8 cellular contexts compared by ENCODE assay signal in genomic region chr12:132190012-132190755, GRCh38. TPM values are rescaled to one million over a fixed set of nuclear protein-coding genes. Genes with fewer than 3 reads are reported as not detected.
A peak's percentile ranks its signal among the peaks of the same experiment; 100 is the strongest.
DNase-seq lines count a peak whose midpoint lies in the region; ATAC-seq and TF ChIP-seq lines count a peak whose summit lies in the region.

No MANE protein-coding gene starts in this region.

- no peaks in the 10 kb centered on the region for H3K9me3 ChIP-seq in iPS DF 6.9 (ENCODE audit: control insufficient read depth, insufficient read depth, low read length)
- peaks cover 0 to 50% (median 17%) of the 10 kb centered on the region in 8 donors for H3K9me3 ChIP-seq in spleen

- TF ChIP-seq CTCF in activated CD8-positive, alpha-beta T cell treated with anti-CD3 and anti-CD28 coated beads for 36 hours (IDR thresholded peaks at IDR 0.05): no peak
- no peak for TF ChIP-seq CTCF in spleen (IDR thresholded peaks at IDR 0.05 in 8 of 11, conservative IDR thresholded peaks at IDR 0.05 in 3 of 11)

- no peak for TF ChIP-seq POLR2A in spleen (IDR thresholded peaks at IDR 0.05)

- intact Hi-C loops in activated CD8-positive, alpha-beta T cell treated with anti-CD3 and anti-CD28 coated beads for 36 hours (cut with micrococcal nuclease): no loop called here
- intact Hi-C loops in spleen (cut with DNase I; ENCODE audit: low total_unique reads): no loop called here

- H3K4me3 ChIP-seq in iPS DF 6.9 (ENCODE audit: low read length) (peak overlapping the region; percentile 49; the same call in 1 of the 2 replicates), spleen (peak overlapping the region; percentile 22 to 83 (median 48))

- DNase-seq in NCI-H2196 (lab: John Stamatoyannopoulos, UW; ENCODE audit: unreplicated experiment) (peak; percentile 57), NCI-H2196 treated with DMSO at 0.1 percent for 48 hours (lab: John Stamatoyannopoulos, UW; ENCODE audit: unreplicated experiment) (no peak), iPS DF 6.9 (ENCODE audit: low read depth, low spot score) (no peak), spleen (peak; percentile 89), medulla oblongata (ENCODE audit: extremely low spot score) (no peak)
- DNase-seq in activated CD8-positive, alpha-beta T cell treated with anti-CD3 and anti-CD28 coated beads for 36 hours: peak; percentile 18
- no peak for DNase-seq in activated CD4-positive, CD25-positive, alpha-beta regulatory T cell (lab: John Stamatoyannopoulos, UW)

- H3K27me3 ChIP-seq in iPS DF 6.9 (ENCODE audit: control insufficient read depth, insufficient read depth, low read length) (peaks cover 8% of the 10 kb centered on the region), spleen (replicated peaks in 1 of 7) (peaks cover 0 to 74% (median 0%) of the 10 kb centered on the region in 7 donors)

- peak overlapping the region; percentile 83 for H3K27ac Mint-ChIP-seq in activated CD8-positive, alpha-beta T cell treated with anti-CD3 and anti-CD28 coated beads for 36 hours

- no peak overlapping the region for H3K27ac ChIP-seq in iPS DF 6.9 (ENCODE audit: low read length)
- peak overlapping the region; percentile 60 to 91 (median 80) for H3K27ac ChIP-seq in spleen

- WGBS in iPS DF 6.9 (ENCODE audit: insufficient coverage, insufficient read length): no CpG with 5 or more reads among the region's 59 CpGs
- WGBS in spleen, 5 donors: 6 to 45% (median 39%) methylated on average over 31 to 59 of the region's 59 CpGs

- H3K4me1 Mint-ChIP-seq in activated CD8-positive, alpha-beta T cell treated with anti-CD3 and anti-CD28 coated beads for 36 hours (ENCODE audit: low read depth): peaks cover 27% of the 10 kb centered on the region

- POLR2A ChIA-PET in activated CD8-positive, alpha-beta T cell treated with anti-CD3 and anti-CD28 coated beads for 36 hours (lab: Charles Lee): interaction anchor here (1.5 to 1.6 kb wide), 2 partner anchors 18 to 45 kb away, joined by 3 to 8 read pairs; no protein-coding TSS in a partner anchor

- CTCF ChIA-PET in activated CD8-positive, alpha-beta T cell treated with anti-CD3 and anti-CD28 coated beads for 36 hours (lab: Charles Lee): interaction anchor here (1.0 kb wide), 1 partner anchor 36 kb away, joined by 3 read pairs; no protein-coding TSS in a partner anchor

- H3K9me3 Mint-ChIP-seq in activated CD8-positive, alpha-beta T cell treated with anti-CD3 and anti-CD28 coated beads for 36 hours: peaks cover 9% of the 10 kb centered on the region

- peak overlapping the region; percentile 85 for H3K4me3 Mint-ChIP-seq in activated CD8-positive, alpha-beta T cell treated with anti-CD3 and anti-CD28 coated beads for 36 hours

- peaks cover 7% of the 10 kb centered on the region for H3K36me3 Mint-ChIP-seq in activated CD8-positive, alpha-beta T cell treated with anti-CD3 and anti-CD28 coated beads for 36 hours (ENCODE audit: low read depth)

- no peaks in the 10 kb centered on the region for H3K27me3 Mint-ChIP-seq in activated CD8-positive, alpha-beta T cell treated with anti-CD3 and anti-CD28 coated beads for 36 hours

- H3K36me3 ChIP-seq in iPS DF 6.9 (ENCODE audit: control insufficient read depth, insufficient read depth, low read length) (no peaks in the 10 kb centered on the region; the same call in 1 of the 2 replicates), spleen (no peaks in the 10 kb centered on the region)

- ATAC-seq in HG02943 (IDR thresholded peaks at IDR 0.05; ENCODE audit: low read depth, unreplicated experiment): peak; percentile 35
- peak; percentile 13 for ATAC-seq in activated CD8-positive, alpha-beta T cell treated with anti-CD3 and anti-CD28 coated beads for 36 hours

- H3K4me1 ChIP-seq in iPS DF 6.9 (ENCODE audit: control insufficient read depth, insufficient read depth, low read length) (0 out of 2 replicates have a peak, but pooled peaks cover 4% of the 10 kb centered on the region), spleen (peaks cover 10 to 60% (median 36%) of the 10 kb centered on the region in 6 donors)

RNA-seq across cellular contexts. Expression of gene NOC4L, which starts 45.9 kb away (rescaled TPM):
- total RNA-seq in activated CD8-positive, alpha-beta T cell treated with anti-CD3 and anti-CD28 coated beads for 36 hours: 10 to 100 TPM; 35.6 to 41.2 TPM
- 10 to 100 TPM in 6 of 7 donors, 1 to 10 TPM in 1; 8.3 to 18.7 (median 14.6) TPM for total RNA-seq in spleen
- polyA plus RNA-seq in spleen: 10 to 100 TPM; 25.2 to 38.6 (median 33.1) TPM

RNA-seq across cellular contexts. Expression of gene DDX51, which starts 46.1 kb away (rescaled TPM):
- 10 to 100 TPM; 24.1 to 25.5 TPM for total RNA-seq in activated CD8-positive, alpha-beta T cell treated with anti-CD3 and anti-CD28 coated beads for 36 hours
- 10 to 100 TPM; 17.8 to 31.6 (median 19.4) TPM for total RNA-seq in spleen
- 10 to 100 TPM; 16.9 to 36.0 (median 19.5) TPM for polyA plus RNA-seq in spleen

Comparison
In these comparisons a context has a peak if more than half of its experiments do, and no peak if none do; other contexts are left out.
1. DNase-seq: peak in NCI-H2196 (single experiment), activated CD8-positive, alpha-beta T cell treated with anti-CD3 and anti-CD28 coated beads for 36 hours (single experiment) and spleen (single experiment); none in NCI-H2196 treated with DMSO at 0.1 percent for 48 hours (single experiment), iPS DF 6.9 (single experiment), activated CD4-positive, CD25-positive, alpha-beta regulatory T cell (0 of 4) and medulla oblongata (single experiment).